8 cellular contexts compared by ENCODE assay signal in the genomic region with DNA sequence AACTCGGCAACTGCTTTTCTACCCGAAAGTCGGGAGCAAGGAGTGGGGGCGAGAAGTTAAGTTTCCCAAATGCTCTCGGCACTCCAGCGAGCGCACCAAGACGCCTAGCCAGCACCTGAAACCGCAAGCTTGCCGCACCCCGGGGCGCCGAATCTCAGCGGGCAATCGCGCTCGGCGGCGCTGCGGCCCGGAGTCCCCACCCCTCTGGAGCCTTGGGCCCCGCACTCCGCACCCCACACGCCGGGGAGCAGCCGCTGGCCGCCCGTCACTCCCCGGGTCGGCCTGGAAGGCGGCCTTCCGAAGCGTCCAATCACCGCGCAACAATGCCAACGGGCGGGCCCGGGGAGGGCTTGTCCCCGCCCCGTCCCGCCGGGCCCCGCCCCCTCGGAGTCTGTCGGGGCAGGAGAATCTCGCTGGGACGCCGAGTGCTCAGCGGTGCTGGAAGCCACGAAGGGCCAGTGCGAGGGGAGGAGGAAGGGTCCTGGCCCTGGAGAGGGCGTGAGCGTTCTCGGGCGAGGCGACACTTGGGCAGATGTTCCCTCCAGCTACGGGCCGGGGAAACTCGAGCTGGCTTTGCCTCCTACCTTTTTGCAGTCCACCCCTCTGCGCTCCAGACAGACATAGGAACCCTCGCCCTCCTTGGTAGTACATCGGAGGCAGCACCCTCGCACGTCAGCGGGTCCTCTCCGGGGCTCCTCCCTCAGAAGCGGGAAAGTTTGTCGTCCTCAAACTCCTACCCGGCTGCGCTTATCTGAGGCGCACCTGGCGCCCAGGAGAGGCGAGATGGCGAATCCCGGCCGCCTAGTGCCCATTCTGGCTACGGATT.
DNase-seq lines count a peak whose midpoint lies in the region; ATAC-seq and TF ChIP-seq lines count a peak whose summit lies in the region.

No MANE protein-coding gene starts in this region.

- peak overlapping the region; percentile 58 for H3K4me3 ChIP-seq in GM12865 (ENCODE audit: low read depth, low read length)
- H3K4me3 ChIP-seq in astrocyte of the spinal cord (ENCODE audit: low read depth, low read length), result peak overlapping the region; percentile 57
- H3K4me3 ChIP-seq in rectal smooth muscle tissue (ENCODE audit: low read length), result peak overlapping the region; percentile 69

- ATAC-seq in HG02759 (IDR thresholded peaks at IDR 0.05; ENCODE audit: unreplicated experiment), result peak; percentile 96

- no peak overlapping the region for H3K9ac ChIP-seq in rectal smooth muscle tissue (ENCODE audit: low read length)

- DNase-seq in GM12865 (ENCODE audit: low read depth) (peak; percentile 76), NCI-H1417 (lab: John Stamatoyannopoulos, UW) (peak; percentile 77 to 93 (median 92)), T-helper 22 cell (ENCODE audit: low read depth) (peak; percentile 29), astrocyte of the spinal cord (ENCODE audit: low read depth, low spot score) (peak; percentile 81), hypothalamus (lab: John Stamatoyannopoulos, UW) (peak in 50 of 51 donors; percentile 29 to 92 (median 80)), OCI-M2 (lab: John Stamatoyannopoulos, UW; ENCODE audit: unreplicated experiment) (no peak)

- H3K27ac ChIP-seq in rectal smooth muscle tissue (ENCODE audit: low read depth, low read length), result peak overlapping the region; percentile 38

- H3K27me3 ChIP-seq in rectal smooth muscle tissue (ENCODE audit: control insufficient read depth, insufficient read depth, low read length), result peaks cover 19% of the 10 kb centered on the region

- in situ Hi-C loops in astrocyte of the spinal cord (cut with HindIII; ENCODE audit: low sequenced_read_pairs), result no loop called here

- H3K4me1 ChIP-seq in rectal smooth muscle tissue (ENCODE audit: control insufficient read depth, insufficient read depth, low read length), result peaks cover 5% of the 10 kb centered on the region

- H3K36me3 ChIP-seq in rectal smooth muscle tissue (ENCODE audit: control insufficient read depth, insufficient read depth, low read length), result no peaks in the 10 kb centered on the region

- TF ChIP-seq CTCF in GM12865 (IDR thresholded peaks at IDR 0.05; ENCODE audit: insufficient read depth, low read depth, low read length, missing control alignments), result no peak
- no peak for TF ChIP-seq CTCF in astrocyte of the spinal cord (IDR thresholded peaks at IDR 0.05; ENCODE audit: low read depth, low read length)
